In the genomic region with DNA sequence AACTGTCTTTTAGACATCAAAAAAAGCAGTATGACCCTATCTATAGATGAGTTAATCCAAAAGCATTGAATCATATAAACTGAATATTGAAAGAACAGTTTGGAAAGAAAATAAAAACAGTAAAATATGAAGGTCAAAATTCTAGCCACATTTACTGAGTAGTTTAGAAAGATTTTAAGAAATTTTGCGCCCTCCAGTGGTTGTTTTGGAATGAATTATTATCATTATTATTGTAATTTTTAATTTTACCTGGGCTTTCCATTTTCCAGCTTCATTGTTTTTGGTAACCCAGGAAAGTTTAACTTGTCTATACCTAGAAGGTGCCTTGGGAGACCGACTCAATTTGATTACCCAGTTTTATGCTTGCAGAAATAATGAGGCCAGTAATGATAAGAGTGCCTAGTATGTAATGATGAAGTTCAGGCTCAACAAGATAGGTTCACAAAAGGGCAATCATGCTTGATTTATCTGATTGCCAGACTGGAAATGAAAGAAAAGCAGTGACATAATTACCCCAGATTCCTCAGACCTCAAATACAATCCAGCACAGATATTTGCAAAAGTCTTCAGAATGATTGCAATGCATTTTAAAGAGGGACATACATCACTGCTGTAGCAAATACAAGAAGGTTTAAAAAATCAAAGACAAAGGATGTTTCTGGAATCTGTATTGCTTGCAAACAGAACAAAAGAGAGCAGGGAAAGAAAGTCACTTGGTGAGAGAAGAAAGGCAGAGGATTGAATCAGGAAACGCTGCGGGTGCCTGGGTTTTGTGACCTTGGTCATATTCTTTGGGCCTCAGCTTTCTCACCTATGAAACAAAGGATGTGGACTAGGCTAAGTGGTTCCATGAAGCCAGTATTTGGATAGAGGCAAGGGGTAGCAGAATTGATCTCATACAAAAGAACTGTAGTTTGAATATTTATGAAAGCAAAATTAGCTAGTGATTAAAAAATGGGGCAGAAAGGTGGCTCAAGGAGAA, we compare ENCODE assay signal across 8 cellular contexts.
DNase-seq lines count a peak whose midpoint lies in the region; ATAC-seq and TF ChIP-seq lines count a peak whose summit lies in the region.

No MANE protein-coding gene starts in this region.

- TF ChIP-seq POLR2A in right lobe of liver (IDR thresholded peaks at IDR 0.05) = no peak

- H3K27me3 ChIP-seq in DND-41 (ENCODE audit: insufficient read depth, low read length, poor library complexity) (no peaks in the 10 kb centered on the region), right lobe of liver (no peaks in the 10 kb centered on the region)

- H3K4me2 ChIP-seq in DND-41 (ENCODE audit: insufficient read depth, low read length) = no peak overlapping the region

- no peaks in the 10 kb centered on the region for H3K4me1 ChIP-seq in DND-41 (ENCODE audit: insufficient read depth, low read length)
- H3K4me1 ChIP-seq in right lobe of liver = no peaks in the 10 kb centered on the region

- ATAC-seq in DND-41 (ENCODE audit: insufficient read depth, low read depth) (no peak), right lobe of liver (no peak), HG03571 (IDR thresholded peaks at IDR 0.05; ENCODE audit: unreplicated experiment) (no peak)

- H3K36me3 ChIP-seq in DND-41 (ENCODE audit: insufficient read depth, low read length) (no peaks in the 10 kb centered on the region), right lobe of liver (no peaks in the 10 kb centered on the region)

- H2AFZ ChIP-seq in DND-41 (ENCODE audit: low read depth, low read length) = no peak overlapping the region

- H3K9ac ChIP-seq in DND-41 (ENCODE audit: low read depth, low read length) = no peak overlapping the region

- no peak overlapping the region for H3K4me3 ChIP-seq in DND-41 (ENCODE audit: low read depth in 1 of 2, low read length in 2 of 2)
- H3K4me3 ChIP-seq in right lobe of liver = no peak overlapping the region

- no peaks in the 10 kb centered on the region for H3K9me3 ChIP-seq in DND-41 (ENCODE audit: insufficient read depth, low read length, severe bottlenecking)
- H3K9me3 ChIP-seq in right lobe of liver = no peaks in the 10 kb centered on the region

- no peaks in the 10 kb centered on the region for H4K20me1 ChIP-seq in DND-41 (ENCODE audit: insufficient read depth, low read length)

- TF ChIP-seq CTCF in DND-41 (IDR thresholded peaks at IDR 0.05; ENCODE audit: borderline replicate concordance, extremely low read depth, low read length, poor library complexity, severe bottlenecking) = peak; percentile 47
- TF ChIP-seq CTCF in VCaP (conservative IDR thresholded peaks at IDR 0.05) = peak; percentile 44
- TF ChIP-seq CTCF in right lobe of liver (IDR thresholded peaks at IDR 0.05) = peak; percentile 29 to 49 (median 40)

- 38% methylated on average over 3 of the region's 4 CpGs for WGBS in right lobe of liver (ENCODE audit: insufficient coverage, low coverage, low lambda C conversion rate, missing lambda C conversion rate)

- DNase-seq in DND-41 = no peak
- peak; percentile 21 for DNase-seq in LHCN-M2 (ENCODE audit: low read depth)
- DNase-seq in right lobe of liver = no peak
- no peak for DNase-seq in NK-92 treated with Interleukin-12 subunit alpha and Interleukin-12 subunit beta, amount 100 ng/mL, for 24 hours (lab: John Stamatoyannopoulos, UW)
- DNase-seq in activated gamma-delta T cell treated with Interleukin-2 at 50 U/mL for 16 hours = no peak
- no peak for DNase-seq in activated naive CD4-positive, alpha-beta T cell treated with anti-CD3 and anti-CD28 coated beads, Interleukin-2, amount 50 U/mL, for 16 hours

- H3K27ac ChIP-seq in DND-41 (ENCODE audit: low read length) (no peak overlapping the region), VCaP (no peak overlapping the region), right lobe of liver (no peak overlapping the region)

- no peaks in the 10 kb centered on the region for H3K79me2 ChIP-seq in DND-41 (ENCODE audit: insufficient read depth, low read length)

- intact Hi-C loops in right lobe of liver (cut with DNase I) = no loop called here
